In genomic region chr7:151243411-151244155, GRCh38 we compare ENCODE assay signal across 7 cellular contexts. TPM values are rescaled to one million over a fixed set of nuclear protein-coding genes. Genes with fewer than 3 reads are reported as not detected.
DNase-seq lines count a peak whose midpoint lies in the region; ATAC-seq and TF ChIP-seq lines count a peak whose summit lies in the region.
"Had no signal": no experiment of that assay in that cellular context is flagged by ENCODE, and none has a peak within 500 bp of the region (broad histone marks: within the 10 kb centered on the region; RNA-seq: fewer than 3 reads in every experiment).

No MANE protein-coding gene starts in this region.

- H3K4me3 Mint-ChIP-seq in immature natural killer cell (peak overlapping the region; percentile 59 to 77 (median 68)), WTC11 (no peak overlapping the region)

- no peaks in the 10 kb centered on the region for H3K9me2 ChIP-seq in OCI-LY7 (ENCODE audit: insufficient read depth, low read length)

- H3K36me3 Mint-ChIP-seq in immature natural killer cell (no peaks in the 10 kb centered on the region), WTC11 (0 out of 2 replicates have a peak, but pooled peaks cover 2% of the 10 kb centered on the region)

- H3K9me3 ChIP-seq in OCI-LY7 (ENCODE audit: low read length), result no peaks in the 10 kb centered on the region

- no peak overlapping the region for H3K27ac ChIP-seq in OCI-LY7 (ENCODE audit: low read depth, low read length, poor library complexity, severe bottlenecking)

- H3K27me3 Mint-ChIP-seq in immature natural killer cell (ENCODE audit: low read depth in 3 of 3) (peaks cover 4 to 17% (median 13%) of the 10 kb centered on the region in 3 donors), WTC11 (ENCODE audit: low read depth) (peaks cover 37% of the 10 kb centered on the region)

- no peaks in the 10 kb centered on the region for H3K79me2 ChIP-seq in OCI-LY7 (ENCODE audit: insufficient read depth, low read depth, low read length)

- peak overlapping the region in 5 of 6 donors; percentile 51 to 79 (median 61) for H3K27ac Mint-ChIP-seq in immature natural killer cell
- H3K27ac Mint-ChIP-seq in WTC11, result no peak overlapping the region

- peak overlapping the region; percentile 31 for H3K4me3 ChIP-seq in OCI-LY7 (ENCODE audit: low read depth, low read length, poor library complexity, severe bottlenecking)

- H3K36me3 ChIP-seq in OCI-LY7 (ENCODE audit: insufficient read depth, low read length), result no peaks in the 10 kb centered on the region

- peak overlapping the region; percentile 7; the same call in 1 of the 2 replicates for H2AFZ ChIP-seq in OCI-LY7 (ENCODE audit: low read length)

- peaks cover 6% of the 10 kb centered on the region; the same call in 1 of the 2 replicates for H4K20me1 ChIP-seq in OCI-LY7 (ENCODE audit: insufficient read depth, low read length)

- peaks cover 26 to 38% of the 10 kb centered on the region in 2 donors for H3K4me1 Mint-ChIP-seq in immature natural killer cell
- H3K4me1 Mint-ChIP-seq in WTC11, result peaks cover 39% of the 10 kb centered on the region

- intact Hi-C loops in OCI-LY7 (cut with micrococcal nuclease; ENCODE audit: unreplicated experiment), result loop anchor here (1.0 to 2.0 kb wide), 2 partner anchors 59 to 119 kb away; no protein-coding TSS in a partner anchor

- DNase-seq in OCI-LY7 (ENCODE audit: low spot score) (peak; percentile 71), immature natural killer cell (peak; percentile 34 to 51 (median 46)), WTC11 (ENCODE audit: low spot score) (no peak)
- no peak for DNase-seq in NK-92 treated with Interleukin-12 subunit alpha and Interleukin-12 subunit beta, amount 100 ng/mL, for 24 hours (lab: John Stamatoyannopoulos, UW)

- CTCF ChIA-PET in OCI-LY7 (lab: Charles Lee; ENCODE audit: unreplicated experiment), result interaction anchor here (0.9 to 1.6 kb wide), 5 partner anchors 9 to 115 kb away, joined by 3 to 6 read pairs (median 3); partner anchors contain the start of gene ABCF2
- CTCF ChIA-PET in WTC11 (lab: Charles Lee), result interaction anchor here (0.6 to 4.6 kb wide), 66 partner anchors 9 to 492 kb away, joined by 3 to 83 read pairs (median 4); partner anchors contain the start of genes ABCF2, ASB10, CHPF2 and GBX1

- peaks cover 56% of the 10 kb centered on the region for H3K4me1 ChIP-seq in OCI-LY7 (ENCODE audit: insufficient read depth, low read length, poor library complexity, severe bottlenecking)

- H3K9me3 Mint-ChIP-seq in immature natural killer cell (no peaks in the 10 kb centered on the region), WTC11 (no peaks in the 10 kb centered on the region)

- H3K4me2 ChIP-seq in OCI-LY7 (ENCODE audit: low read length), result peak overlapping the region; percentile 66

- TF ChIP-seq CTCF in OCI-LY7 (conservative IDR thresholded peaks at IDR 0.05; ENCODE audit: low read length), result no peak
- no peak for TF ChIP-seq CTCF in WTC11 (IDR thresholded peaks at IDR 0.05)

- POLR2A ChIA-PET in OCI-LY7 (lab: Charles Lee) (interaction anchor here (0.6 to 2.0 kb wide), 4 partner anchors 10 to 1992 kb away, joined by 3 to 5 read pairs (median 4); partner anchors contain the start of gene ABCF2), WTC11 (lab: Charles Lee) (interaction anchor here (0.9 to 1.4 kb wide), 3 partner anchors 9 to 16 kb away, joined by 3 to 6 read pairs (median 4); partner anchors contain the start of gene ABCF2)

- ATAC-seq in GM18511 (IDR thresholded peaks at IDR 0.05; ENCODE audit: unreplicated experiment) (peak; percentile 49), GM21619 (IDR thresholded peaks at IDR 0.05; ENCODE audit: unreplicated experiment) (no peak), WTC11 (no peak)

- BruUV-seq in OCI-LY7 (replicated peaks; lab: Mats Ljungman, UMichigan), result no TSS peak

TF ChIP-seq in WTC11, 78 proteins besides CTCF, POLR2A, EP300 and RAD21 (continues in another document):
- TF ChIP-seq ZNF396 (CRISPR knock-in tag; IDR thresholded peaks at IDR 0.05; ENCODE audit: borderline replicate concordance), result no peak
- TF ChIP-seq SP1 (CRISPR knock-in tag; conservative IDR thresholded peaks at IDR 0.05), result no peak
- TF ChIP-seq CBFB (CRISPR knock-in tag; IDR thresholded peaks at IDR 0.05; ENCODE audit: low read depth), result no peak
- TF ChIP-seq HMGXB4 (CRISPR knock-in tag; IDR thresholded peaks at IDR 0.05), result no peak
- TF ChIP-seq TCF7 (CRISPR knock-in tag; IDR thresholded peaks at IDR 0.05; ENCODE audit: low read depth), result no peak
- TF ChIP-seq ZBTB21 (CRISPR knock-in tag; IDR thresholded peaks at IDR 0.05; ENCODE audit: borderline replicate concordance), result no peak
- TF ChIP-seq ZNF281 (CRISPR knock-in tag; IDR thresholded peaks at IDR 0.05), result no peak
- no peak for TF ChIP-seq PREB (CRISPR knock-in tag; IDR thresholded peaks at IDR 0.05; ENCODE audit: borderline replicate concordance)
- TF ChIP-seq IRF2 (CRISPR knock-in tag; IDR thresholded peaks at IDR 0.05; ENCODE audit: borderline replicate concordance, low read depth), result no peak
- TF ChIP-seq HMGA2 (CRISPR knock-in tag; IDR thresholded peaks at IDR 0.05), result no peak

RNA-seq across cellular contexts. Expression of gene SMARCD3, which starts 4.9 kb away (rescaled TPM):
- 1.5 and 2.5 TPM in 2 replicates for total RNA-seq in OCI-LY7 (2014; rRNA removed; shearing (Covaris generic))
- total RNA-seq in OCI-LY7 (2022) (1.5 and 1.9 TPM in 2 replicates), WTC11 (2021) (5.8 to 9.0 TPM (median 5.9 TPM) in 3 replicates)
- polyA plus RNA-seq in immature natural killer cell, result 1 to 10 TPM; 1.2 to 3.9 (median 2.6) TPM

RNA-seq across cellular contexts. Expression of gene CHPF2, which starts 11.3 kb away (rescaled TPM):
- 19.8 and 27.0 TPM in 2 replicates for total RNA-seq in OCI-LY7 (2014; rRNA removed; shearing (Covaris generic))
- total RNA-seq in OCI-LY7 (2022) (29.8 and 34.2 TPM in 2 replicates), WTC11 (2021) (25.0 to 30.7 TPM (median 26.3 TPM) in 3 replicates)
- 10 to 100 TPM; 23.0 to 39.2 (median 35.4) TPM for polyA plus RNA-seq in immature natural killer cell

RNA-seq across cellular contexts. Expression of gene ABCF2, which starts 16.6 kb away (rescaled TPM):
- total RNA-seq in OCI-LY7 (2014; rRNA removed; shearing (Covaris generic)), result 30.7 and 31.8 TPM in 2 replicates
- total RNA-seq in OCI-LY7 (2022) (28.6 and 44.9 TPM in 2 replicates), WTC11 (2021) (41.3 to 43.7 TPM (median 43.5 TPM) in 3 replicates)
- polyA plus RNA-seq in immature natural killer cell, result 10 to 100 TPM; 24.2 to 35.4 (median 31.7) TPM

RNA-seq across cellular contexts. Expression of gene H2BK1, which starts 33.3 kb away (rescaled TPM):
- total RNA-seq in OCI-LY7 (2014; rRNA removed; shearing (Covaris generic)), result 1.3 TPM in 1 of 2 replicates, not detected in the other
- total RNA-seq in OCI-LY7 (2022) (not detected in 2 replicates), WTC11 (2021) (0.87 TPM in 1 of 3 replicates, not detected in the others)
- not detected for polyA plus RNA-seq in immature natural killer cell
- total RNA-seq: renal cortical epithelial cell had no signal

RNA-seq across cellular contexts. Expression of gene ASB10, which starts 56.5 kb away (rescaled TPM):
- not detected in 2 replicates for total RNA-seq in OCI-LY7 (2014; rRNA removed; shearing (Covaris generic))
- not detected in 2 replicates for total RNA-seq in OCI-LY7 (2022)
- polyA plus RNA-seq in immature natural killer cell, result not detected
- total RNA-seq in WTC11 (2021), result not detected in 3 replicates
- total RNA-seq: renal cortical epithelial cell had no signal

Comparison
In these comparisons a context has a peak if more than half of its experiments do, and no peak if none do; other contexts are left out.
1. DNase-seq: peak in OCI-LY7 (single experiment) and immature natural killer cell (3 of 3); none in WTC11 (single experiment) and NK-92 treated with Interleukin-12 subunit alpha and Interleukin-12 subunit beta, amount 100 ng/mL, for 24 hours (single experiment).